Comparison of ENCODE assay signal across 13 cellular contexts in genomic region chr2:111226797-111227700, GRCh38.
A peak's percentile ranks its signal among the peaks of the same experiment; 100 is the strongest.
DNase-seq lines count a peak whose midpoint lies in the region; ATAC-seq and TF ChIP-seq lines count a peak whose summit lies in the region.
"Had no signal": no experiment of that assay in that cellular context is flagged by ENCODE, and none has a peak within 500 bp of the region (broad histone marks: within the 10 kb centered on the region; RNA-seq: fewer than 3 reads in every experiment).

No MANE protein-coding gene starts in this region.

- DNase-seq in AG09309 (ENCODE audit: low read depth) (peak; percentile 85), HFFc6 (peak; percentile 27), SK-N-MC (ENCODE audit: low read depth, low spot score) (peak; percentile 69), foreskin fibroblast (peak; percentile 13 to 55), nucleus accumbens (lab: John Stamatoyannopoulos, UW) (no peak), NCI-H146 treated with DMSO at 0.1 percent for 48 hours (lab: John Stamatoyannopoulos, UW; ENCODE audit: unreplicated experiment) (no peak)
- DNase-seq: activated CD4-positive, alpha-beta T cell treated with anti-CD3 and anti-CD28 coated beads for 36 hours; activated gamma-delta T cell treated with Interleukin-2 at 50 U/mL for 16 hours; C1 segment of cervical spinal cord; NCI-H2171 treated with DMSO at 0.1 percent for 48 hours; SK-N-SH had no signal

- no peak overlapping the region for H3K4me3 ChIP-seq in AG09309 (ENCODE audit: control insufficient read depth, low read depth, low read length)
- peak overlapping the region; percentile 39 for H3K4me3 ChIP-seq in SK-N-MC
- H3K4me3 ChIP-seq in foreskin fibroblast (ENCODE audit: low read depth in 1 of 2, low read length in 2 of 2) = no peak overlapping the region

- ATAC-seq in GM18511 (IDR thresholded peaks at IDR 0.05; ENCODE audit: unreplicated experiment) (no peak), GM21619 (IDR thresholded peaks at IDR 0.05; ENCODE audit: unreplicated experiment) (no peak)
- ATAC-seq: activated CD4-positive, alpha-beta T cell treated with anti-CD3 and anti-CD28 coated beads for 36 hours had no signal

- H3K4me1 Mint-ChIP-seq in HFFc6 (ENCODE audit: low read depth) = peaks cover 25% of the 10 kb centered on the region

- no peak for TF ChIP-seq CTCF in AG09309 (IDR thresholded peaks at IDR 0.05; ENCODE audit: control insufficient read depth, insufficient read depth, low read depth, low read length, missing control alignments)
- TF ChIP-seq CTCF in HFFc6 (IDR thresholded peaks at IDR 0.05) = no peak
- TF ChIP-seq CTCF in foreskin fibroblast (IDR thresholded peaks at IDR 0.05; ENCODE audit: low read depth, low read length) = no peak

- peak overlapping the region; percentile 55 for H3K9ac ChIP-seq in SK-N-MC (ENCODE audit: insufficient read length)
- H3K9ac ChIP-seq: SK-N-SH had no signal

- H3K27ac ChIP-seq in SK-N-MC = peak overlapping the region; percentile 96

- peaks cover 48% of the 10 kb centered on the region for H3K36me3 Mint-ChIP-seq in HFFc6 (ENCODE audit: low read depth)

- peak overlapping the region; percentile 38; the same call in 1 of the 2 replicates for H3K27ac Mint-ChIP-seq in HFFc6
- H3K27ac Mint-ChIP-seq: activated CD4-positive, alpha-beta T cell treated with anti-CD3 and anti-CD28 coated beads for 36 hours had no signal

- peaks cover 21% of the 10 kb centered on the region for H3K9me3 Mint-ChIP-seq in HFFc6

- peaks cover 12% of the 10 kb centered on the region for H3K9me3 ChIP-seq in SK-N-MC (ENCODE audit: low read depth, low read length)

- peaks cover 5% of the 10 kb centered on the region for H3K27me3 Mint-ChIP-seq in HFFc6 (ENCODE audit: insufficient read depth)

- no peak overlapping the region; the same call in 1 of the 2 replicates for H3K4me3 Mint-ChIP-seq in HFFc6
- H3K4me3 Mint-ChIP-seq: activated CD4-positive, alpha-beta T cell treated with anti-CD3 and anti-CD28 coated beads for 36 hours had no signal

- H3K36me3 ChIP-seq in SK-N-MC (ENCODE audit: insufficient read depth, low read length) = no peaks in the 10 kb centered on the region

Comparison
In these comparisons a context has a peak if more than half of its experiments do, and no peak if none do; other contexts are left out.
1. DNase-seq: peak in AG09309 (single experiment), HFFc6 (single experiment), SK-N-MC (single experiment) and foreskin fibroblast (2 of 2); none in nucleus accumbens (0 of 56) and NCI-H146 treated with DMSO at 0.1 percent for 48 hours (single experiment).